In genomic region chr18:28723506-28723905, GRCh38 we compare ENCODE assay signal across 23 cellular contexts.
DNase-seq lines count a peak whose midpoint lies in the region; ATAC-seq and TF ChIP-seq lines count a peak whose summit lies in the region.
"Had no signal": no experiment of that assay in that cellular context is flagged by ENCODE, and none has a peak within 500 bp of the region (broad histone marks: within the 10 kb centered on the region; RNA-seq: fewer than 3 reads in every experiment).

No MANE protein-coding gene starts in this region.

- TF ChIP-seq CTCF in IMR-90 (conservative IDR thresholded peaks at IDR 0.05; ENCODE audit: low read depth, low read length) (no peak), OCI-LY3 (IDR thresholded peaks at IDR 0.05; ENCODE audit: low read depth, low read length) (no peak), progenitor cell of endocrine pancreas (IDR thresholded peaks at IDR 0.05; ENCODE audit: unreplicated experiment) (no peak), GM20000 (IDR thresholded peaks at IDR 0.05; ENCODE audit: extremely low read depth, missing control alignments) (no peak), BE2C (IDR thresholded peaks at IDR 0.05; ENCODE audit: low read depth, low read length) (no peak)

- no peak overlapping the region for H2BK120ac ChIP-seq in IMR-90 (ENCODE audit: low read depth, low read length)

- H3K27me3 ChIP-seq in IMR-90 (ENCODE audit: control insufficient read depth, insufficient read depth, low read length) (no peaks in the 10 kb centered on the region), OCI-LY3 (ENCODE audit: low read depth, low read length) (no peaks in the 10 kb centered on the region), BE2C (no peaks in the 10 kb centered on the region)

- H2BK15ac ChIP-seq in IMR-90 (ENCODE audit: low read depth, low read length) = no peak overlapping the region

- no peak overlapping the region for H4K8ac ChIP-seq in IMR-90 (ENCODE audit: low read depth in 2 of 2, low read length in 2 of 2)

- H2AK5ac ChIP-seq in IMR-90 (ENCODE audit: low read depth, low read length) = no peak overlapping the region

- dilution Hi-C loops in IMR-90 (cut with HindIII; ENCODE audit: low sequenced_read_pairs, unreplicated experiment) = no loop called here

- H3K9me3 ChIP-seq in IMR-90 (ENCODE audit: control insufficient read depth, insufficient read depth, low read length) = no peaks in the 10 kb centered on the region
- H3K9me3 ChIP-seq in OCI-LY3 (ENCODE audit: insufficient read depth, low read length) = no peaks in the 10 kb centered on the region
- H3K9me3 ChIP-seq in BE2C = no peaks in the 10 kb centered on the region

- H3K4me3 ChIP-seq in IMR-90 (ENCODE audit: insufficient read depth, low read depth, low read length) = no peak overlapping the region
- H3K4me3 ChIP-seq in OCI-LY3 (ENCODE audit: low read length) = no peak overlapping the region
- no peak overlapping the region for H3K4me3 ChIP-seq in BE2C (ENCODE audit: low read depth, low read length)

- no peak overlapping the region for H3K4me3 Mint-ChIP-seq in progenitor cell of endocrine pancreas (ENCODE audit: low read depth)
- H3K4me3 Mint-ChIP-seq: IgD-negative memory B cell had no signal

- no peaks in the 10 kb centered on the region for H3K36me3 ChIP-seq in IMR-90 (ENCODE audit: control insufficient read depth, insufficient read depth, low read length)
- no peaks in the 10 kb centered on the region for H3K36me3 ChIP-seq in OCI-LY3 (replicated peaks; ENCODE audit: low read depth, low read length)
- no peaks in the 10 kb centered on the region for H3K36me3 ChIP-seq in BE2C

- no peaks in the 10 kb centered on the region for H3K4me1 ChIP-seq in IMR-90 (ENCODE audit: control insufficient read depth, insufficient read depth, low read length)
- H3K4me1 ChIP-seq in OCI-LY3 (ENCODE audit: low read length) = peaks cover 13% of the 10 kb centered on the region
- no peaks in the 10 kb centered on the region for H3K4me1 ChIP-seq in BE2C

- no peak overlapping the region for H2BK20ac ChIP-seq in IMR-90 (ENCODE audit: low read depth, low read length)

- no peaks in the 10 kb centered on the region for H3K36me3 Mint-ChIP-seq in progenitor cell of endocrine pancreas (ENCODE audit: insufficient read depth)
- H3K36me3 Mint-ChIP-seq: IgD-negative memory B cell had no signal

- no peak for TF ChIP-seq POLR2A in IMR-90 (IDR thresholded peaks at IDR 0.05; ENCODE audit: low read depth, low read length)

- no peaks in the 10 kb centered on the region for H3K79me2 ChIP-seq in OCI-LY3 (ENCODE audit: low read length)

- H3K27me3 Mint-ChIP-seq in progenitor cell of endocrine pancreas = no peaks in the 10 kb centered on the region
- H3K27me3 Mint-ChIP-seq: IgD-negative memory B cell had no signal

- H3K56ac ChIP-seq in IMR-90 (ENCODE audit: extremely low read depth, insufficient read depth, low read length) = no peak overlapping the region

- no peaks in the 10 kb centered on the region for H3K9me3 Mint-ChIP-seq in progenitor cell of endocrine pancreas (ENCODE audit: low read depth)

- CTCF ChIA-PET in IMR-90 (lab: Yijun Ruan, JAX) = interaction anchor here (0.7 to 0.8 kb wide), 2 partner anchors 11 to 53 kb away, joined by 4 to 7 read pairs; no protein-coding TSS in a partner anchor
- CTCF ChIA-PET in HEK293T (lab: Yijun Ruan, JAX) = no interaction called here

- H3K79me1 ChIP-seq in IMR-90 (ENCODE audit: low read depth in 1 of 2, low read length in 2 of 2) = no peaks in the 10 kb centered on the region

- H3K23ac ChIP-seq in IMR-90 (ENCODE audit: low read depth, low read length) = no peak overlapping the region

- no peak overlapping the region for H4K5ac ChIP-seq in IMR-90 (ENCODE audit: low read depth, low read length)

- no peaks in the 10 kb centered on the region for H3K9me1 ChIP-seq in IMR-90 (ENCODE audit: insufficient read depth, low read length)

- BruUV-seq in IMR-90 (replicated peaks; lab: Mats Ljungman, UMichigan) = no TSS peak

- H2BK5ac ChIP-seq in IMR-90 (ENCODE audit: low read depth, low read length, poor library complexity, severe bottlenecking) = no peak overlapping the region

- no peak overlapping the region for H3K14ac ChIP-seq in IMR-90 (replicated peaks; ENCODE audit: low read depth, low read length)

- DNase-seq in IMR-90 (peak; percentile 6), epithelial cell of prostate (ENCODE audit: low read depth, low spot score) (peak; percentile 36), HEK293T (ENCODE audit: extremely low spot score) (no peak), progenitor cell of endocrine pancreas (ENCODE audit: low spot score, unreplicated experiment) (no peak), GM20000 (ENCODE audit: low spot score) (no peak), BE2C (no peak)
- DNase-seq: Calu3, DMS79 treated with DMSO at 0.1 percent for 48 hours, HCEC 1CT, MV-4-11, NCI-H1105, NCI-H1436 treated with DMSO at 0.1 percent for 48 hours, NCI-H187 treated with DMSO at 0.1 percent for 48 hours, NCI-H2171 treated with DMSO at 0.1 percent for 48 hours, NCI-H446, NCI-H526, NCI-H82, SHP77, T-helper 1 cell had no signal

- intact Hi-C loops in IMR-90 (cut with micrococcal nuclease) = no loop called here

- H3K4me2 ChIP-seq in IMR-90 (ENCODE audit: low read depth, low read length) = no peak overlapping the region
- peak overlapping the region; percentile 44 for H3K4me2 ChIP-seq in OCI-LY3 (ENCODE audit: low read length)

- H3K4ac ChIP-seq in IMR-90 (ENCODE audit: low read depth, low read length) = no peak overlapping the region

- ATAC-seq in IMR-90 (ENCODE audit: low read depth) = no peak
- ATAC-seq: Panc1 had no signal

- H3K4me1 Mint-ChIP-seq in progenitor cell of endocrine pancreas (ENCODE audit: low read depth) = no peaks in the 10 kb centered on the region
- H3K4me1 Mint-ChIP-seq: IgD-negative memory B cell had no signal

- H4K20me1 ChIP-seq in IMR-90 (ENCODE audit: insufficient read depth, low read length) = no peaks in the 10 kb centered on the region
- H4K20me1 ChIP-seq in OCI-LY3 (ENCODE audit: insufficient read depth, low read length) = no peaks in the 10 kb centered on the region

- no peak overlapping the region for H2AK9ac ChIP-seq in IMR-90 (replicated peaks; ENCODE audit: low read depth, low read length, poor library complexity)

- POLR2A ChIA-PET in IMR-90 (lab: Charles Lee; ENCODE audit: unreplicated experiment) = no interaction called here
- POLR2A ChIA-PET in HEK293T (lab: Yijun Ruan, JAX) = no interaction called here

- WGBS in IMR-90 (ENCODE audit: extremely low coverage in 2 of 2, insufficient read length in 1 of 2), 2 experiments = no CpG with 5 or more reads among the region's 2 CpGs

- no peak overlapping the region for H3K27ac Mint-ChIP-seq in progenitor cell of endocrine pancreas
- H3K27ac Mint-ChIP-seq: IgD-negative memory B cell had no signal

- H3K9ac ChIP-seq in IMR-90 (ENCODE audit: low read depth, low read length) (no peak overlapping the region), OCI-LY3 (ENCODE audit: low read length) (no peak overlapping the region)

- in situ Hi-C loops in IMR-90 (cut with MboI; ENCODE audit: low sequenced_read_pairs) = no loop called here

- H3K18ac ChIP-seq in IMR-90 (ENCODE audit: low read depth, low read length) = no peak overlapping the region

- H2AFZ ChIP-seq in IMR-90 (replicated peaks; ENCODE audit: low read length, poor library complexity) = no peak overlapping the region
- no peak overlapping the region; the same call in 1 of the 2 replicates for H2AFZ ChIP-seq in OCI-LY3 (ENCODE audit: low read depth, low read length)

- H3K27ac ChIP-seq in IMR-90 (ENCODE audit: insufficient read depth, low read length) (no peak overlapping the region), OCI-LY3 (ENCODE audit: low read length) (no peak overlapping the region), epithelial cell of prostate (no peak overlapping the region)
- H3K27ac ChIP-seq: RWPE1 had no signal

- no peak for TF ChIP-seq RAD21 in IMR-90 (IDR thresholded peaks at IDR 0.05; ENCODE audit: low read length)

- no peak overlapping the region for H4K91ac ChIP-seq in IMR-90 (ENCODE audit: insufficient read depth, low read depth, low read length)

TF ChIP-seq in IMR-90, 13 proteins besides CTCF, POLR2A, EP300 and RAD21 (continues in another document):
- TF ChIP-seq RFX5 (IDR thresholded peaks at IDR 0.05; ENCODE audit: low read depth, low read length) (no peak), NFE2L2 (IDR thresholded peaks at IDR 0.05; ENCODE audit: low read depth, low read length) (no peak), RCOR1 (IDR thresholded peaks at IDR 0.05; ENCODE audit: insufficient replicate concordance, low read length) (no peak), MAZ (IDR thresholded peaks at IDR 0.05; ENCODE audit: borderline replicate concordance, low read depth, low read length) (no peak), ELK1 (IDR thresholded peaks at IDR 0.05; ENCODE audit: borderline replicate concordance, low read depth, low read length) (no peak)

TF ChIP-seq in HEK293T, 16 proteins besides CTCF, POLR2A, EP300 and RAD21:
- TF ChIP-seq SP1 (IDR thresholded peaks at IDR 0.05) (no peak), NFRKB (IDR thresholded peaks at IDR 0.05) (no peak), ELF4 (IDR thresholded peaks at IDR 0.05) (no peak), ZNF384 (IDR thresholded peaks at IDR 0.05) (no peak), LEF1 (IDR thresholded peaks at IDR 0.05; ENCODE audit: borderline replicate concordance) (no peak), SUZ12 (IDR thresholded peaks at IDR 0.05) (no peak), BHLHE40 (IDR thresholded peaks at IDR 0.05; ENCODE audit: borderline replicate concordance) (no peak), FOXA1 (IDR thresholded peaks at IDR 0.05) (no peak), HDGF (IDR thresholded peaks at IDR 0.05; ENCODE audit: borderline replicate concordance) (no peak), ARNT (IDR thresholded peaks at IDR 0.05) (no peak)

Comparison
In these comparisons a context has a peak if more than half of its experiments do, and no peak if none do; other contexts are left out.
1. DNase-seq: peak in IMR-90 (single experiment) and epithelial cell of prostate (single experiment); none in HEK293T (single experiment), progenitor cell of endocrine pancreas (single experiment), GM20000 (single experiment) and BE2C (single experiment).